23 cellular contexts compared by ENCODE assay signal in genomic region chr3:83765971-83766370, GRCh38.
"Had no signal": no experiment of that assay in that cellular context is flagged by ENCODE, and none has a peak within 500 bp of the region (broad histone marks: within the 10 kb centered on the region; RNA-seq: fewer than 3 reads in every experiment).

No MANE protein-coding gene starts in this region.

- H3K4me3 ChIP-seq: colonic mucosa, coronary artery, dorsolateral prefrontal cortex, esophagus muscularis mucosa, esophagus squamous epithelium, gastrocnemius medialis, gastroesophageal sphincter, heart right ventricle had no signal

- H3K27me3 ChIP-seq: colonic mucosa, dorsolateral prefrontal cortex, esophagus muscularis mucosa, esophagus squamous epithelium, foreskin keratinocyte, gastrocnemius medialis, gastroesophageal sphincter, heart right ventricle had no signal

- DNase-seq: colonic mucosa; cortex of kidney; dermis blood vessel endothelial cell; dorsolateral prefrontal cortex; effector CD4-positive, alpha-beta T cell; effector CD8-positive, alpha-beta T cell; effector memory CD4-positive, alpha-beta T cell; effector memory CD8-positive, alpha-beta T cell; endodermal cell; erythroblast; esophagus squamous epithelium; foreskin fibroblast; foreskin keratinocyte; foreskin melanocyte; gastrocnemius medialis; glutamatergic neuron; head of caudate nucleus; heart right ventricle had no signal

- H3K4me1 ChIP-seq: colonic mucosa, esophagus muscularis mucosa, esophagus squamous epithelium, foreskin keratinocyte, gastroesophageal sphincter, heart right ventricle had no signal

- H3K36me3 ChIP-seq: colonic mucosa, esophagus muscularis mucosa, esophagus squamous epithelium, gastrocnemius medialis, gastroesophageal sphincter, heart right ventricle had no signal

- H3K9me3 ChIP-seq: colonic mucosa, esophagus muscularis mucosa, esophagus squamous epithelium, gastroesophageal sphincter had no signal

- ATAC-seq: effector memory CD8-positive, alpha-beta T cell; esophagus mucosa; foreskin keratinocyte; gastrocnemius medialis; gastroesophageal sphincter; heart right ventricle had no signal

- H3K27ac ChIP-seq: colonic mucosa, coronary artery, dorsolateral prefrontal cortex, epithelial cell of prostate, esophagus muscularis mucosa, esophagus squamous epithelium, foreskin keratinocyte, gastrocnemius medialis, gastroesophageal sphincter, heart right ventricle had no signal
